12 cellular contexts compared by ENCODE assay signal in the genomic region with DNA sequence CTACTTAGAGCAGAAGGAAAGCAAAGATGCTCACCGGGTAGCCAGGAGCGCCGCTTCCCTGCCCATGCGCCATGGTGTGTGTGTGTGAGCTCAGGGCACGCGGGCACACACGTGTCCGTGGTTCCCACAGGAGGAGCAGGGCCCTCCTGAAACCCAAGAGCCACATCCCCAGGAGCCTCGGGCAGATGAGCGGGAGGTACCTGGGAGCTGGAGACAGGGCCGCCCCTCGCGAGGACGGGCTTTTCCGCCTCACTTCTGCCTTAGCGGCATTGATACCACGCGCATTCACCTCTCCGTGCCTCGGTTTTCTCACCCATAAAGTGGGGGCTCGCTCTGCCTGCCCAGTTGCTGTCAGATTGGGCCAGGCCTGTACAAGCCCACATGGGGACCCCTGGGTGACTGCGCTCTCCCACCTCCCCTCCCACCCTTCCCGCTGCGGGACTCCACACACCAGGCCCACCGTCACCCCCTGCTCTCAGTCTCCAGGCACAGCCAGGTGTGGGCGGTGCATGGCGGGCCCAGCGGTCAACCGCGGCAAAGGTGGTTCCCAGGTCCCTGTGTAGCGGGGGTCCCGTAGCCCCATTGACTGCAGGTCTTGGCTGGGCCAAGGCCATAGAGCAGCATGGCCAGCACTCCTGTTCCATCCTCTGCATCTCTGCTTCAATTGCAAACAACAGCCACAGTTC.
DNase-seq lines count a peak whose midpoint lies in the region; ATAC-seq and TF ChIP-seq lines count a peak whose summit lies in the region.
"Had no signal": no experiment of that assay in that cellular context is flagged by ENCODE, and none has a peak within 500 bp of the region (broad histone marks: within the 10 kb centered on the region; RNA-seq: fewer than 3 reads in every experiment).

No MANE protein-coding gene starts in this region.

- CTCF ChIA-PET in activated CD4-positive, alpha-beta T cell treated with anti-CD3 and anti-CD28 coated beads for 36 hours (lab: Charles Lee), result interaction anchor here (1.5 kb wide), 1 partner anchor 13 kb away, joined by 3 read pairs; no protein-coding TSS in a partner anchor
- CTCF ChIA-PET in RWPE1 (lab: Yijun Ruan, JAX), result no interaction called here

- H3K36me3 Mint-ChIP-seq in activated CD4-positive, alpha-beta T cell treated with anti-CD3 and anti-CD28 coated beads for 36 hours (ENCODE audit: low read depth), result no peaks in the 10 kb centered on the region
- H3K36me3 Mint-ChIP-seq in glutamatergic neuron (ENCODE audit: unreplicated experiment) (no peaks in the 10 kb centered on the region), endodermal cell (ENCODE audit: low read depth) (no peaks in the 10 kb centered on the region)
- no peaks in the 10 kb centered on the region for H3K36me3 Mint-ChIP-seq in activated T-cell treated with anti-CD3 and anti-CD28 coated beads, Interleukin-2, amount 50 U/mL, for 4 hours (ENCODE audit: insufficient read depth)

- H3K4me3 ChIP-seq in smooth muscle cell, result no peak overlapping the region
- H3K4me3 ChIP-seq in endodermal cell (ENCODE audit: low read length), result no peak overlapping the region
- H3K4me3 ChIP-seq: ascending aorta had no signal

- H3K27ac Mint-ChIP-seq in activated CD4-positive, alpha-beta T cell treated with anti-CD3 and anti-CD28 coated beads for 36 hours, result peak overlapping the region; percentile 65
- peak overlapping the region; percentile 87 for H3K27ac Mint-ChIP-seq in glutamatergic neuron (ENCODE audit: unreplicated experiment)
- no peak overlapping the region for H3K27ac Mint-ChIP-seq in endodermal cell

- H3K4me1 Mint-ChIP-seq in activated CD4-positive, alpha-beta T cell treated with anti-CD3 and anti-CD28 coated beads for 36 hours, result peaks cover 20% of the 10 kb centered on the region
- H3K4me1 Mint-ChIP-seq in glutamatergic neuron (ENCODE audit: low read depth, unreplicated experiment) (peaks cover 24% of the 10 kb centered on the region), endodermal cell (no peaks in the 10 kb centered on the region)
- peaks cover 22% of the 10 kb centered on the region for H3K4me1 Mint-ChIP-seq in activated T-cell treated with anti-CD3 and anti-CD28 coated beads, Interleukin-2, amount 50 U/mL, for 4 hours (ENCODE audit: low read depth)

- H3K27ac ChIP-seq in RWPE1 (peak overlapping the region; percentile 100), smooth muscle cell (ENCODE audit: low read depth) (no peak overlapping the region), endodermal cell (ENCODE audit: low read depth, low read length) (no peak overlapping the region)
- H3K27ac ChIP-seq: ascending aorta had no signal

- no peaks in the 10 kb centered on the region for H3K27me3 ChIP-seq in smooth muscle cell (ENCODE audit: low read depth)
- H3K27me3 ChIP-seq in endodermal cell (ENCODE audit: control insufficient read depth, insufficient read depth, low read length, poor library complexity, severe bottlenecking), result no peaks in the 10 kb centered on the region
- H3K27me3 ChIP-seq: ascending aorta had no signal

- H3K4me2 ChIP-seq in smooth muscle cell, result peak overlapping the region; percentile 25
- H3K4me2 ChIP-seq: SK-N-SH had no signal

- DNase-seq in activated CD4-positive, alpha-beta T cell treated with anti-CD3 and anti-CD28 coated beads for 36 hours, result no peak
- no peak for DNase-seq in activated CD4-positive, alpha-beta T cell treated with anti-CD3 and anti-CD28 coated beads for 4 hours
- no peak for DNase-seq in RWPE1 (ENCODE audit: low spot score)
- peak; percentile 17 for DNase-seq in glutamatergic neuron
- no peak for DNase-seq in smooth muscle cell (lab: John Stamatoyannopoulos, UW; ENCODE audit: unreplicated experiment)
- no peak for DNase-seq in stimulated activated CD4-positive, alpha-beta T cell treated with anti-CD3 and anti-CD28 coated beads, Interleukin-4, amount 100 ng/mL, for 1 hour
- no peak for DNase-seq in endodermal cell
- DNase-seq in activated T-cell treated with anti-CD3 and anti-CD28 coated beads, Interleukin-2, amount 50 U/mL, for 4 hours, result no peak
- DNase-seq: NCI-H1048 had no signal

- 94% methylated on average over 28 of the region's 32 CpGs for WGBS in smooth muscle cell (ENCODE audit: low lambda C conversion rate)
- WGBS in endodermal cell (ENCODE audit: insufficient coverage in 1 of 2, insufficient read length in 1 of 2), 2 experiments, result 93 to 99% methylated on average over 14 to 32 of the region's 32 CpGs

- H4K20me1 ChIP-seq in smooth muscle cell (ENCODE audit: low read depth), result no peaks in the 10 kb centered on the region

- no peak overlapping the region for H3K9ac ChIP-seq in smooth muscle cell (ENCODE audit: low read depth)
- no peak overlapping the region for H3K9ac ChIP-seq in endodermal cell (ENCODE audit: extremely low read depth, low read length, poor library complexity, severe bottlenecking)
- H3K9ac ChIP-seq: SK-N-SH had no signal

- H3K4me1 ChIP-seq in smooth muscle cell (ENCODE audit: low read depth) (peaks cover 13% of the 10 kb centered on the region), endodermal cell (ENCODE audit: control insufficient read depth, insufficient read depth, low read length) (no peaks in the 10 kb centered on the region)
- H3K4me1 ChIP-seq: ascending aorta had no signal

- no peaks in the 10 kb centered on the region for H3K36me3 ChIP-seq in smooth muscle cell (ENCODE audit: low read depth)
- no peaks in the 10 kb centered on the region for H3K36me3 ChIP-seq in endodermal cell (ENCODE audit: control insufficient read depth, insufficient read depth, low read length)
- H3K36me3 ChIP-seq: ascending aorta had no signal

- ATAC-seq in activated CD4-positive, alpha-beta T cell treated with anti-CD3 and anti-CD28 coated beads for 36 hours, result no peak
- no peak for ATAC-seq in activated T-cell treated with anti-CD3 and anti-CD28 coated beads, Interleukin-2, amount 50 U/mL, for 4 hours

- H3F3A ChIP-seq in smooth muscle cell (ENCODE audit: low read depth), result peaks cover 8% of the 10 kb centered on the region

- POLR2A ChIA-PET in activated CD4-positive, alpha-beta T cell treated with anti-CD3 and anti-CD28 coated beads for 36 hours (lab: Charles Lee), result no interaction called here
- POLR2A ChIA-PET in RWPE1 (lab: Yijun Ruan, JAX; ENCODE audit: low non-redundant PET), result no interaction called here

- H3K79me2 ChIP-seq in smooth muscle cell (ENCODE audit: low read depth), result no peaks in the 10 kb centered on the region

- intact Hi-C loops in activated CD4-positive, alpha-beta T cell treated with anti-CD3 and anti-CD28 coated beads for 36 hours (cut with DNase I, micrococcal nuclease), result no loop called here

- H3K4me3 Mint-ChIP-seq in activated CD4-positive, alpha-beta T cell treated with anti-CD3 and anti-CD28 coated beads for 36 hours, result peak overlapping the region; percentile 69
- H3K4me3 Mint-ChIP-seq in glutamatergic neuron (ENCODE audit: unreplicated experiment), result no peak overlapping the region
- H3K4me3 Mint-ChIP-seq in endodermal cell, result no peak overlapping the region
- no peak overlapping the region for H3K4me3 Mint-ChIP-seq in activated T-cell treated with anti-CD3 and anti-CD28 coated beads, Interleukin-2, amount 50 U/mL, for 4 hours
- H3K4me3 Mint-ChIP-seq: neural crest cell had no signal

- no peaks in the 10 kb centered on the region for H3K9me3 Mint-ChIP-seq in activated CD4-positive, alpha-beta T cell treated with anti-CD3 and anti-CD28 coated beads for 36 hours (ENCODE audit: low read depth)
- H3K9me3 Mint-ChIP-seq in glutamatergic neuron (ENCODE audit: unreplicated experiment) (peaks cover 11% of the 10 kb centered on the region), endodermal cell (no peaks in the 10 kb centered on the region)
- no peaks in the 10 kb centered on the region for H3K9me3 Mint-ChIP-seq in activated T-cell treated with anti-CD3 and anti-CD28 coated beads, Interleukin-2, amount 50 U/mL, for 4 hours
- H3K9me3 Mint-ChIP-seq: neural crest cell had no signal

- TF ChIP-seq CTCF in RWPE1 (conservative IDR thresholded peaks at IDR 0.05; ENCODE audit: low read depth) (no peak), glutamatergic neuron (IDR thresholded peaks at IDR 0.05; ENCODE audit: partially characterized antibody, unreplicated experiment) (no peak), smooth muscle cell (IDR thresholded peaks at IDR 0.05; ENCODE audit: borderline replicate concordance, insufficient read depth, poor library complexity, severe bottlenecking) (no peak), endodermal cell (conservative IDR thresholded peaks at IDR 0.05) (no peak)

- H3K9me3 ChIP-seq in smooth muscle cell (replicated peaks; ENCODE audit: low read depth) (no peaks in the 10 kb centered on the region), endodermal cell (ENCODE audit: control insufficient read depth, low read length) (no peaks in the 10 kb centered on the region)
- H3K9me3 ChIP-seq: ascending aorta, SK-N-SH had no signal

- H2AFZ ChIP-seq in smooth muscle cell (ENCODE audit: low read depth), result no peak overlapping the region

- H3K27me3 Mint-ChIP-seq in activated CD4-positive, alpha-beta T cell treated with anti-CD3 and anti-CD28 coated beads for 36 hours, result peaks cover 2% of the 10 kb centered on the region
- peaks cover 13% of the 10 kb centered on the region for H3K27me3 Mint-ChIP-seq in glutamatergic neuron (ENCODE audit: unreplicated experiment)
- peaks cover 3% of the 10 kb centered on the region for H3K27me3 Mint-ChIP-seq in endodermal cell (ENCODE audit: insufficient read depth)
- no peaks in the 10 kb centered on the region for H3K27me3 Mint-ChIP-seq in activated T-cell treated with anti-CD3 and anti-CD28 coated beads, Interleukin-2, amount 50 U/mL, for 4 hours (ENCODE audit: low read depth)
